In genomic region chr6:56435326-56435725, GRCh38 we compare ENCODE assay signal across 22 cellular contexts.
"Had no signal": no experiment of that assay in that cellular context is flagged by ENCODE, and none has a peak within 500 bp of the region (broad histone marks: within the 10 kb centered on the region; RNA-seq: fewer than 3 reads in every experiment).

No MANE protein-coding gene starts in this region.

- FAIRE-seq: endothelial cell of umbilical vein, pancreas, small intestine had no signal

- H3K4me1 ChIP-seq: colonic mucosa, gastrocnemius medialis, left ventricle myocardium inferior, lower lobe of right lung, prostate gland, transverse colon had no signal

- H3K36me3 ChIP-seq: colonic mucosa, gastrocnemius medialis, left ventricle myocardium inferior, lower lobe of right lung, pancreas, prostate gland, stomach, thoracic aorta, transverse colon had no signal

- H3K9me3 ChIP-seq: colonic mucosa, gastrocnemius medialis, lower lobe of right lung, pancreas, prostate gland, transverse colon had no signal

- H3K27me3 ChIP-seq: colonic mucosa, gastrocnemius medialis, hepatocyte, pancreas, stomach, transverse colon had no signal

- DNase-seq: cerebellar nuclear complex; colonic mucosa; dermis blood vessel endothelial cell; endodermal cell; gastrocnemius medialis; head of caudate nucleus; left ventricle myocardium inferior; lower lobe of right lung; mesenchymal stem cell; midbrain; occipital lobe; pancreas; small intestine; stimulated activated CD4-positive, alpha-beta T cell treated with anti-CD3 and anti-CD28 coated beads, Interleukin-12 subunit alpha, Interleukin-12 subunit beta, amount 100 ng/mL, for 4 hours; stimulated activated naive CD4-positive, alpha-beta T cell; stomach; substantia nigra; transverse colon had no signal

- H3K27ac ChIP-seq: colonic mucosa, gastrocnemius medialis, hepatocyte, left ventricle myocardium inferior, lower lobe of right lung, pancreas, prostate gland, stomach, thoracic aorta had no signal

- H3K4me3 ChIP-seq: colonic mucosa, gastrocnemius medialis, hepatocyte, left ventricle myocardium inferior, lower lobe of right lung, pancreas, prostate gland, stomach, thoracic aorta, transverse colon had no signal
